Comparison of ENCODE assay signal across 7 cellular contexts in the genomic region with DNA sequence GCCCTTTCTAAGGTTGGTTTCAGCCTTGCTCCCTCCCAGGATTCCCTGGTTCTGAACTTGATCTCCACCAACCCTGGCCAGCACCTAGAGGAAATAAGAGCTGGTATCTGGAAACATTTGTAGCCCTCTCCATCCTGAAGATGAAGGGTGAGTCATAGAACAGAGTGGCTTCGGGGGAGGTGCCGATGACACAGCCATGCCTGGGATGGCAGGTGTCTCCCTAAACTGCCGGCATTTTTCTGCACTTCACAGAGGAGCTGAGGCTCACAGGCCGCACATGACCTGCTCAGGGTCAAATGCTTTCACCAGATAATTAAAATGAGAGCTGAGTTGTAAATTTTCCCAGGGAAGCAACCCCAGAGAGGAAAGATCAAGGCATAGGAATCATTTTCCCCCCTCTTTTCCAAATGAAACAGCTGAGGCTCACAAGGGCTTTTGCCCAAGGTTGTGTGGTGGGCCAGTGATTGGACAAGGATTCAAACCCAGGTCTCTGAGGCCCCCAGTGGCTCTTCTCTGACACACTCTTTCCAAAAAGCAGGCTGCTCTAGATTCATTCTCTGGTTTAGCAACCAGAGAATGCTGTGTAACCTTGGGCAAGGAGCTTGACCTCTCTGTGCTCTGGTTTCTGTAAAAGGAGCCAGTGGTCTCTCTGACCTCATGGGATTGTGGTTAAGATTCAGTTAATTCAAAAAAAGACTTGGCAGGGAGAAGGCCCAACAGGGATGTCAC. TPM values are rescaled to one million over a fixed set of nuclear protein-coding genes. Genes with fewer than 3 reads are reported as not detected.
DNase-seq lines count a peak whose midpoint lies in the region; ATAC-seq, FAIRE-seq and TF ChIP-seq lines count a peak whose summit lies in the region.

No MANE protein-coding gene starts in this region.

- peaks cover 0 to 9% of the 10 kb centered on the region in 2 donors for H3K4me1 ChIP-seq in breast epithelium
- peaks cover 23% of the 10 kb centered on the region for H3K4me1 ChIP-seq in mesodermal cell (ENCODE audit: control insufficient read depth, insufficient read depth, low read length, poor library complexity, severe bottlenecking)
- H3K4me1 ChIP-seq in tibial nerve = peaks cover 0 to 25% (median 8%) of the 10 kb centered on the region in 4 donors

- H3K4me3 ChIP-seq in breast epithelium = peak overlapping the region; percentile 73 to 90 (median 87)
- H3K4me3 ChIP-seq in mesodermal cell (ENCODE audit: extremely low read depth, insufficient read depth, low read length, poor library complexity, severe bottlenecking) = peak overlapping the region; percentile 46
- peak overlapping the region in 3 of 4 donors; percentile 69 to 83 (median 76) for H3K4me3 ChIP-seq in tibial nerve

- intact Hi-C loops in breast epithelium (cut with DNase I; ENCODE audit: low total_unique reads) = no loop called here

- no peak for TF ChIP-seq EP300 in tibial nerve (IDR thresholded peaks at IDR 0.05)

- H3K27me3 ChIP-seq in breast epithelium = no peaks in the 10 kb centered on the region
- no peaks in the 10 kb centered on the region for H3K27me3 ChIP-seq in tibial nerve

- TF ChIP-seq CTCF in breast epithelium (IDR thresholded peaks at IDR 0.05) (no peak), tibial nerve (IDR thresholded peaks at IDR 0.05) (no peak)

- H3K36me3 ChIP-seq in breast epithelium = no peaks in the 10 kb centered on the region
- peaks cover 23% of the 10 kb centered on the region for H3K36me3 ChIP-seq in mesodermal cell (ENCODE audit: control insufficient read depth, insufficient read depth, low read length)
- H3K36me3 ChIP-seq in tibial nerve = peaks cover 0 to 25% (median 0%) of the 10 kb centered on the region in 3 donors

- 78 to 91% methylated on average over 3 to 4 of the region's 4 CpGs for WGBS in mesodermal cell (ENCODE audit: insufficient coverage in 2 of 2), 2 experiments
- WGBS in tibial nerve, 2 donors = 72 to 74% methylated on average over 4 of the region's 4 CpGs

- DNase-seq in H54 (ENCODE audit: insufficient read length, low spot score) (peak; percentile 81), NCI-H226 (peak; percentile 47), breast epithelium (ENCODE audit: low spot score in 2 of 2) (no peak), tibial nerve (ENCODE audit: low spot score in 2 of 2) (no peak)

- ATAC-seq in HG02938 (IDR thresholded peaks at IDR 0.05; ENCODE audit: unreplicated experiment) (no peak), GM21825 (IDR thresholded peaks at IDR 0.05; ENCODE audit: unreplicated experiment) (no peak)

- H3K9me3 ChIP-seq in breast epithelium (no peaks in the 10 kb centered on the region), mesodermal cell (ENCODE audit: control insufficient read depth, low read length) (no peaks in the 10 kb centered on the region), tibial nerve (no peaks in the 10 kb centered on the region)

- peak overlapping the region; percentile 74 to 88 for H3K27ac ChIP-seq in breast epithelium
- peak overlapping the region; percentile 30 for H3K27ac ChIP-seq in mesodermal cell (ENCODE audit: low read depth, low read length, severe bottlenecking)
- peak overlapping the region; percentile 82 to 93 (median 90) for H3K27ac ChIP-seq in tibial nerve

- no peak for TF ChIP-seq POLR2A in H54 (IDR thresholded peaks at IDR 0.05; ENCODE audit: low read depth, low read length)
- no peak for TF ChIP-seq POLR2A in breast epithelium (IDR thresholded peaks at IDR 0.05)
- no peak for TF ChIP-seq POLR2A in tibial nerve (IDR thresholded peaks at IDR 0.05)

- FAIRE-seq in H54 (lab: Jason Lieb, UNC) = peak; percentile 27

RNA-seq across cellular contexts. Expression of a gene that starts 1.2 kb away (rescaled TPM):
- total RNA-seq in breast epithelium = 10 to 100 TPM in 1 of 3 donors, 1 to 10 TPM in 2; 6.4 to 12.8 (median 9.8) TPM
- polyA plus RNA-seq in mesodermal cell (2013, experiment 1 of 2) = 7.8 TPM
- 8.8 TPM for polyA plus RNA-seq in mesodermal cell (2013, experiment 2 of 2)
- total RNA-seq in tibial nerve = 10 to 100 TPM; 13.8 to 25.5 (median 15.5) TPM

RNA-seq across cellular contexts. Expression of a gene that starts 29.2 kb away (rescaled TPM):
- total RNA-seq in breast epithelium (10 to 100 TPM; 20.3 to 29.5 (median 27.7) TPM), tibial nerve (10 to 100 TPM; 20.0 to 40.8 (median 24.6) TPM)
- polyA plus RNA-seq in mesodermal cell (2013, experiment 1 of 2) = 20.3 TPM
- polyA plus RNA-seq in mesodermal cell (2013, experiment 2 of 2) = 16.1 TPM

RNA-seq across cellular contexts. Expression of a gene that starts 29.3 kb away (rescaled TPM):
- total RNA-seq in breast epithelium (10 to 100 TPM; 27.8 to 58.1 (median 56.0) TPM), tibial nerve (10 to 100 TPM; 50.8 to 95.1 (median 65.1) TPM)
- polyA plus RNA-seq in mesodermal cell (2013, experiment 1 of 2) = 84.5 TPM
- polyA plus RNA-seq in mesodermal cell (2013, experiment 2 of 2) = 81.9 TPM

Comparison
In these comparisons a context has a peak if more than half of its experiments do, and no peak if none do; other contexts are left out.
1. DNase-seq: peak in H54 (single experiment) and NCI-H226 (single experiment); none in breast epithelium (0 of 2) and tibial nerve (0 of 2).
2. H3K27ac ChIP-seq: peak in every context shown above with its lines; median percentile 90 in tibial nerve; 81 in breast epithelium; 30 in mesodermal cell.
3. Peak in every context shown above with its lines, with median percentiles within 50 percentile points of each other: H3K4me3 ChIP-seq.